In genomic region chr9:127876764-127877562, GRCh38 we compare ENCODE assay signal across 9 cellular contexts. TPM values are rescaled to one million over a fixed set of nuclear protein-coding genes. Genes with fewer than 3 reads are reported as not detected.
DNase-seq lines count a peak whose midpoint lies in the region; ATAC-seq and TF ChIP-seq lines count a peak whose summit lies in the region.
"Had no signal": no experiment of that assay in that cellular context is flagged by ENCODE, and none has a peak within 500 bp of the region (broad histone marks: within the 10 kb centered on the region; RNA-seq: fewer than 3 reads in every experiment).

No MANE protein-coding gene starts in this region.

- ATAC-seq in activated CD4-positive, alpha-beta T cell treated with anti-CD3 and anti-CD28 coated beads for 36 hours: no peak
- ATAC-seq in memory B cell (ENCODE audit: low read depth): no peak

- peaks cover 8% of the 10 kb centered on the region for H3K27me3 Mint-ChIP-seq in activated CD4-positive, alpha-beta T cell treated with anti-CD3 and anti-CD28 coated beads for 36 hours
- H3K27me3 Mint-ChIP-seq in dendritic cell treated with granulocyte-macrophage colony-stimulating factor and Interleukin-4, amounts not matched to agents 40 ng/mL and 50 ng/mL, for 4 days: peaks cover 29% of the 10 kb centered on the region
- H3K27me3 Mint-ChIP-seq in memory B cell (peaks cover 5% of the 10 kb centered on the region), type B pancreatic cell (no peaks in the 10 kb centered on the region)

- no peak for DNase-seq in activated CD4-positive, alpha-beta T cell treated with anti-CD3 and anti-CD28 coated beads for 36 hours
- no peak for DNase-seq in activated CD4-positive, alpha-beta T cell treated with anti-CD3 and anti-CD28 coated beads for 1 hour
- DNase-seq in memory B cell (ENCODE audit: low spot score in 2 of 2) (no peak), type B pancreatic cell (ENCODE audit: extremely low spot score, unreplicated experiment) (no peak), cortex of kidney (lab: John Stamatoyannopoulos, UW) (no peak), hepatic stellate cell (ENCODE audit: low spot score) (no peak)
- no peak for DNase-seq in activated naive CD4-positive, alpha-beta T cell treated with Interleukin-2 at 50 U/mL for 16 hours
- DNase-seq: DND-41 had no signal

- H3K9me3 Mint-ChIP-seq in activated CD4-positive, alpha-beta T cell treated with anti-CD3 and anti-CD28 coated beads for 36 hours (ENCODE audit: low read depth): no peaks in the 10 kb centered on the region
- H3K9me3 Mint-ChIP-seq in dendritic cell treated with granulocyte-macrophage colony-stimulating factor and Interleukin-4, amounts not matched to agents 40 ng/mL and 50 ng/mL, for 4 days: no peaks in the 10 kb centered on the region
- H3K9me3 Mint-ChIP-seq in memory B cell (no peaks in the 10 kb centered on the region), type B pancreatic cell (no peaks in the 10 kb centered on the region)

- intact Hi-C loops in activated CD4-positive, alpha-beta T cell treated with anti-CD3 and anti-CD28 coated beads for 36 hours (cut with DNase I, micrococcal nuclease): loop anchor here in 1 of 2 experiments (10.0 kb wide), 1 partner anchor 372 kb away; no protein-coding TSS in a partner anchor
- intact Hi-C loops in dendritic cell treated with granulocyte-macrophage colony-stimulating factor and Interleukin-4, amounts not matched to agents 40 ng/mL and 50 ng/mL, for 4 days (cut with micrococcal nuclease): no loop called here

- peaks cover 2% of the 10 kb centered on the region for H3K36me3 Mint-ChIP-seq in activated CD4-positive, alpha-beta T cell treated with anti-CD3 and anti-CD28 coated beads for 36 hours (ENCODE audit: low read depth)
- H3K36me3 Mint-ChIP-seq in dendritic cell treated with granulocyte-macrophage colony-stimulating factor and Interleukin-4, amounts not matched to agents 40 ng/mL and 50 ng/mL, for 4 days (ENCODE audit: low read depth): no peaks in the 10 kb centered on the region
- H3K36me3 Mint-ChIP-seq in memory B cell (no peaks in the 10 kb centered on the region), type B pancreatic cell (no peaks in the 10 kb centered on the region)

- H3K27ac Mint-ChIP-seq in activated CD4-positive, alpha-beta T cell treated with anti-CD3 and anti-CD28 coated beads for 36 hours: no peak overlapping the region
- H3K27ac Mint-ChIP-seq in dendritic cell treated with granulocyte-macrophage colony-stimulating factor and Interleukin-4, amounts not matched to agents 40 ng/mL and 50 ng/mL, for 4 days: no peak overlapping the region
- H3K27ac Mint-ChIP-seq in memory B cell: no peak overlapping the region
- peak overlapping the region; percentile 59 for H3K27ac Mint-ChIP-seq in type B pancreatic cell

- POLR2A ChIA-PET in activated CD4-positive, alpha-beta T cell treated with anti-CD3 and anti-CD28 coated beads for 36 hours (lab: Charles Lee): no interaction called here

- peak overlapping the region; percentile 39 for H3K4me3 Mint-ChIP-seq in activated CD4-positive, alpha-beta T cell treated with anti-CD3 and anti-CD28 coated beads for 36 hours
- H3K4me3 Mint-ChIP-seq in dendritic cell treated with granulocyte-macrophage colony-stimulating factor and Interleukin-4, amounts not matched to agents 40 ng/mL and 50 ng/mL, for 4 days: peak overlapping the region; percentile 62
- H3K4me3 Mint-ChIP-seq in memory B cell (peak overlapping the region; percentile 49), type B pancreatic cell (peak overlapping the region; percentile 89)

- H3K4me1 Mint-ChIP-seq in activated CD4-positive, alpha-beta T cell treated with anti-CD3 and anti-CD28 coated beads for 36 hours: peaks cover 2% of the 10 kb centered on the region
- peaks cover 44% of the 10 kb centered on the region for H3K4me1 Mint-ChIP-seq in dendritic cell treated with granulocyte-macrophage colony-stimulating factor and Interleukin-4, amounts not matched to agents 40 ng/mL and 50 ng/mL, for 4 days (ENCODE audit: low read depth)
- H3K4me1 Mint-ChIP-seq in memory B cell: peaks cover 16% of the 10 kb centered on the region
- peaks cover 15% of the 10 kb centered on the region for H3K4me1 Mint-ChIP-seq in type B pancreatic cell (ENCODE audit: unreplicated experiment)

- CTCF ChIA-PET in activated CD4-positive, alpha-beta T cell treated with anti-CD3 and anti-CD28 coated beads for 36 hours (lab: Charles Lee): interaction anchor here (0.6 kb wide), 1 partner anchor 903 kb away, joined by 3 read pairs; no protein-coding TSS in a partner anchor

- no peak for TF ChIP-seq CTCF in type B pancreatic cell (conservative IDR thresholded peaks at IDR 0.05)

RNA-seq across cellular contexts. Expression of gene AK1, which starts 0.5 kb away (rescaled TPM):
- 10 to 100 TPM; 14.5 to 23.9 TPM for total RNA-seq in activated CD4-positive, alpha-beta T cell treated with anti-CD3 and anti-CD28 coated beads for 36 hours
- total RNA-seq in type B pancreatic cell (ENCODE audit: low replicate concordance): 35.2 and 59.8 TPM in 2 replicates

RNA-seq across cellular contexts. Expression of gene ST6GALNAC6, which starts 22.4 kb away (rescaled TPM):
- total RNA-seq in activated CD4-positive, alpha-beta T cell treated with anti-CD3 and anti-CD28 coated beads for 36 hours: 10 to 100 TPM; 46.3 to 63.3 TPM
- 19.8 and 32.6 TPM in 2 replicates for total RNA-seq in type B pancreatic cell (ENCODE audit: low replicate concordance)

RNA-seq across cellular contexts. Expression of gene ENG, which starts 22.5 kb away (rescaled TPM):
- total RNA-seq in activated CD4-positive, alpha-beta T cell treated with anti-CD3 and anti-CD28 coated beads for 36 hours: 10 to 100 TPM; 13.9 to 15.2 TPM
- 0.86 and 1.6 TPM in 2 replicates for total RNA-seq in type B pancreatic cell (ENCODE audit: low replicate concordance)

RNA-seq across cellular contexts. Expression of gene ST6GALNAC4, which starts 39.9 kb away (rescaled TPM):
- total RNA-seq in activated CD4-positive, alpha-beta T cell treated with anti-CD3 and anti-CD28 coated beads for 36 hours: 10 to 100 TPM; 14.9 to 20.7 TPM
- total RNA-seq in type B pancreatic cell (ENCODE audit: low replicate concordance): 11.9 and 17.5 TPM in 2 replicates

RNA-seq across cellular contexts. Expression of gene PIP5KL1, which starts 53.6 kb away (rescaled TPM):
- 1 to 10 TPM; 1.9 to 2.8 TPM for total RNA-seq in activated CD4-positive, alpha-beta T cell treated with anti-CD3 and anti-CD28 coated beads for 36 hours
- 5.8 and 9.4 TPM in 2 replicates for total RNA-seq in type B pancreatic cell (ENCODE audit: low replicate concordance)

Comparison
In these comparisons a context has a peak if more than half of its experiments do, and no peak if none do; other contexts are left out.
1. H3K4me3 Mint-ChIP-seq: peak in every context shown above with its lines; median percentile 89 in type B pancreatic cell; 62 in dendritic cell treated with granulocyte-macrophage colony-stimulating factor and Interleukin-4, amounts not matched to agents 40 ng/mL and 50 ng/mL, for 4 days; 49 in memory B cell; 39 in activated CD4-positive, alpha-beta T cell treated with anti-CD3 and anti-CD28 coated beads for 36 hours.